12 cellular contexts compared by ENCODE assay signal in the genomic region with DNA sequence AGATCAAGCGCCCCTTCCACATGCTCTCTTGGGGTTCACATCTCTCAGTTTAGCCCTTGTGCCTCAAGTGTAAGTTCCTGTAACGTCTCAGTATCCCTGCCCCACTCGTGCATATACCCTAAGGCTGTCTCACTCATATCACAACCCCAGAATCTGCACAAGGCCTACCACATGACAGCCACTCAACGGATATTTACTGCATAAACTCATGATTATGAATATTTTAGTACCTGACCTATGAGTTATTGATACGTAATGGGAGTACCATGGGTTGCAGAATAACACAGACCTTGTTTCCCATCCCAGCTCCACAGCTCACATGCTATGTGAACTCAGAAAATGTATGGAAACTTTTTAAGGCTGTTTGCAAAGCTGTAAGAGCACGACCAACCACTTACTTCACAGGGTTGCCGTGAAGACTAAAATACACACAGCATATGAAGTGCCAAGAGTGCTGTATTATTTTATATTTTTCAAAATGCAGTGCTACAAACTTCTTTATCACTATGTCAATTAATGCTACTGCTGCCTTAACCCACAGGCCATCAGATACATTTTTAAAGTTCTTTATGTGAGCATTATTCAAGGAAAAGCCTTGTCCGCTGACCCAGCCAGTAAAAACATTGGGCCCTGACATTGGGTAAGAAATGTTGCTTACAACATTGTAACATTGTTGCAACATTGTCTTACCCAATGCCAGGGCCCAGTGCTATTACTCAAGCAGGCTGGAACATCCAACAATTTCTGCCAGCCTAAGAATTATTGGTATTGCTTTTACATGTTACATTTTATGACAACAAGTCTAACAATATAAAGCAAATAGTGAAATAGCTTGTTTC.
DNase-seq lines count a peak whose midpoint lies in the region; ATAC-seq, FAIRE-seq and TF ChIP-seq lines count a peak whose summit lies in the region.
"Had no signal": no experiment of that assay in that cellular context is flagged by ENCODE, and none has a peak within 500 bp of the region (broad histone marks: within the 10 kb centered on the region; RNA-seq: fewer than 3 reads in every experiment).

No MANE protein-coding gene starts in this region.

- H3K27me3 ChIP-seq in neutrophil (no peaks in the 10 kb centered on the region), PC-3 (ENCODE audit: low read length) (no peaks in the 10 kb centered on the region)
- H3K27me3 ChIP-seq: pancreas had no signal

- H3F3A ChIP-seq in PC-3 (ENCODE audit: low read length, unreplicated experiment): no peaks in the 10 kb centered on the region

- H3K36me3 ChIP-seq in neutrophil (no peaks in the 10 kb centered on the region), PC-3 (ENCODE audit: low read depth, low read length) (no peaks in the 10 kb centered on the region)
- H3K36me3 ChIP-seq: pancreas had no signal

- CTCF ChIA-PET in A549 (lab: Yijun Ruan, JAX) (interaction anchor here (0.7 to 11.3 kb wide), 8 partner anchors 9 to 163 kb away, joined by 3 to 117 read pairs (median 3); no protein-coding TSS in a partner anchor), PC-3 (lab: Charles Lee) (no interaction called here)

- TF ChIP-seq RAD21 in A549 (conservative IDR thresholded peaks at IDR 0.05 in 1 of 2, IDR thresholded peaks at IDR 0.05 in 1 of 2): no peak

- H3K9ac ChIP-seq in PC-3 (ENCODE audit: low read length): no peak overlapping the region

- peak in 1 of 2 experiments; percentile 56; a peak in 2 of 5 replicates for TF ChIP-seq EP300 in A549 (IDR thresholded peaks at IDR 0.05)

- POLR2A ChIA-PET in A549 (lab: Yijun Ruan, JAX) (no interaction called here), PC-3 (lab: Charles Lee; ENCODE audit: unreplicated experiment) (no interaction called here)

- H3K4me2 ChIP-seq in A549 (peak overlapping the region; percentile 9; the same call in 2 of the 3 replicates), PC-3 (ENCODE audit: low read length) (no peak overlapping the region)

- H3K4me3 ChIP-seq in A549 (no peak overlapping the region), neutrophil (ENCODE audit: low read depth in 1 of 2, low read length in 1 of 2) (peak overlapping the region; percentile 40 to 47), PC-3 (ENCODE audit: low read length) (no peak overlapping the region)
- H3K4me3 ChIP-seq: pancreas had no signal

- no peaks in the 10 kb centered on the region for H4K20me1 ChIP-seq in PC-3 (ENCODE audit: low read length)

- intact Hi-C loops in PC-3 (cut with micrococcal nuclease): no loop called here

- no peak for TF ChIP-seq POLR2A in A549 (IDR thresholded peaks at IDR 0.05; ENCODE audit: low read length)

- H3K9me3 ChIP-seq in A549: no peaks in the 10 kb centered on the region
- no peaks in the 10 kb centered on the region for H3K9me3 ChIP-seq in neutrophil
- no peaks in the 10 kb centered on the region for H3K9me3 ChIP-seq in PC-3 (ENCODE audit: low read length)
- H3K9me3 ChIP-seq: pancreas had no signal

- no peak for FAIRE-seq in A549 (lab: Jason Lieb, UNC)
- FAIRE-seq: H54, pancreas had no signal

- ATAC-seq in A549: peak; percentile 40 to 70; a peak in 3 of 6 replicates
- ATAC-seq in HG02885 (IDR thresholded peaks at IDR 0.05; ENCODE audit: poor library complexity, unreplicated experiment): no peak
- no peak for ATAC-seq in PC-3

- TF ChIP-seq CTCF in A549 (IDR thresholded peaks at IDR 0.05): no peak
- no peak for TF ChIP-seq CTCF in neutrophil (IDR thresholded peaks at IDR 0.05)
- TF ChIP-seq CTCF in PC-3 (conservative IDR thresholded peaks at IDR 0.05; ENCODE audit: low read depth, low read length): no peak

- H3K4me1 ChIP-seq in A549: peaks cover 18% of the 10 kb centered on the region
- H3K4me1 ChIP-seq in neutrophil (ENCODE audit: control insufficient read depth in 1 of 2, insufficient read depth in 1 of 2, low read depth in 1 of 2, low read length in 1 of 2): peaks cover 100% of the 10 kb centered on the region in 2 experiments
- H3K4me1 ChIP-seq in PC-3 (ENCODE audit: insufficient read depth, low read length): no peaks in the 10 kb centered on the region
- H3K4me1 ChIP-seq: pancreas had no signal

- BruUV-seq in PC-3 (replicated peaks; lab: Mats Ljungman, UMichigan): no TSS peak

- WGBS in A549 (ENCODE audit: missing lambda C conversion rate): 87% methylated on average over 8 of the region's 8 CpGs

- no peaks in the 10 kb centered on the region for H3K9me2 ChIP-seq in PC-3 (replicated peaks; ENCODE audit: low read length)

- H3K79me2 ChIP-seq in PC-3 (ENCODE audit: low read length): no peaks in the 10 kb centered on the region

- peak in 1 of 2 experiments; percentile 31 for DNase-seq in A549 (ENCODE audit: low read depth in 1 of 2, low spot score in 1 of 2)
- peak; percentile 80 to 84 for DNase-seq in NOMO-1 (lab: John Stamatoyannopoulos, UW; ENCODE audit: unreplicated experiment in 2 of 2)
- DNase-seq in fibroblast of gingiva (ENCODE audit: low read depth): peak; percentile 93
- no peak for DNase-seq in RPMI8226
- DNase-seq in PC-3: no peak
- DNase-seq in Ammon's horn (ENCODE audit: low spot score): no peak
- DNase-seq: activated effector memory CD4-positive, alpha-beta T cell treated with anti-CD3 and anti-CD28 coated beads, Interleukin-2, amount 50 U/mL, for 16 hours; NCI-H1417; pancreas had no signal

- H2AFZ ChIP-seq in PC-3 (ENCODE audit: low read length): no peak overlapping the region

- H3K27ac ChIP-seq in A549 (peak overlapping the region; percentile 55 to 64; a peak in 4 of 6 replicates), neutrophil (peak overlapping the region; percentile 92), PC-3 (ENCODE audit: low read length) (no peak overlapping the region)
- H3K27ac ChIP-seq: pancreas had no signal

TF ChIP-seq in A549, 52 proteins besides CTCF, POLR2A, EP300 and RAD21:
- TF ChIP-seq, protein P1, sequence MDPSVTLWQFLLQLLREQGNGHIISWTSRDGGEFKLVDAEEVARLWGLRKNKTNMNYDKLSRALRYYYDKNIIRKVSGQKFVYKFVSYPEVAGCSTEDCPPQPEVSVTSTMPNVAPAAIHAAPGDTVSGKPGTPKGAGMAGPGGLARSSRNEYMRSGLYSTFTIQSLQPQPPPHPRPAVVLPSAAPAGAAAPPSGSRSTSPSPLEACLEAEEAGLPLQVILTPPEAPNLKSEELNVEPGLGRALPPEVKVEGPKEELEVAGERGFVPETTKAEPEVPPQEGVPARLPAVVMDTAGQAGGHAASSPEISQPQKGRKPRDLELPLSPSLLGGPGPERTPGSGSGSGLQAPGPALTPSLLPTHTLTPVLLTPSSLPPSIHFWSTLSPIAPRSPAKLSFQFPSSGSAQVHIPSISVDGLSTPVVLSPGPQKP (IDR thresholded peaks at IDR 0.05; ENCODE audit: low read depth, low read length): no peak
- peak; percentile 89 to 96 for TF ChIP-seq CEBPB (IDR thresholded peaks at IDR 0.05)
- TF ChIP-seq JUNB (IDR thresholded peaks at IDR 0.05): peak; percentile 16; the same call in 1 of the 2 replicates
- TF ChIP-seq BCL3 (IDR thresholded peaks at IDR 0.05): 0 out of 3 replicates have a peak, but pooled peaks have one; percentile 46
- peak; percentile 97 for TF ChIP-seq HES2 (IDR thresholded peaks at IDR 0.05)

Comparison
In these comparisons a context has a peak if more than half of its experiments do, and no peak if none do; other contexts are left out.
1. ATAC-seq: peak in A549 (2 of 2); none in HG02885 (single experiment) and PC-3 (single experiment).
2. DNase-seq: peak in NOMO-1 (2 of 2) and fibroblast of gingiva (single experiment); none in RPMI8226 (single experiment), PC-3 (single experiment) and Ammon's horn (single experiment).
3. H3K4me3 ChIP-seq: peak in neutrophil (2 of 2); none in A549 (single experiment) and PC-3 (single experiment).